Comparison of ENCODE assay signal across 9 cellular contexts in the genomic region with DNA sequence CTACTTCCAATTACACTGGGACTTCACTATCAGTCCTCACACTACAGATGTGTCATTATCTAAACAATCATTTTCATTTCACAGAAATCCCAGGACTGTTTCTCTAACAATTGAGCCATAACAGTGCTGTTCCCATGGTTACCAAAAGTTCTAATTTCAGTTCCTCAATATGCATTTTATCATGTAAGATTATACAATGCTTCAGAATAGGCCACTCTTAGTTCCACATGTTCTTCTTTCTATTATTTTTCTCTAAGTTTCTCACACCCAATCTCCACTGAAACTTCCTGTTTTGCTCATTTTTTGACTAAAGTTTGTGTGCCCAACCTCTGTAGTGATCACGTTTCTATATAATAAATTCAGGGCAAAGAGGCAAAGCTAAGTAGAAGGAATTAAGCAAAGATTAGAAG.
DNase-seq lines count a peak whose midpoint lies in the region; ATAC-seq and TF ChIP-seq lines count a peak whose summit lies in the region.
"Had no signal": no experiment of that assay in that cellular context is flagged by ENCODE, and none has a peak within 500 bp of the region (broad histone marks: within the 10 kb centered on the region; RNA-seq: fewer than 3 reads in every experiment).

No MANE protein-coding gene starts in this region.

- H3K4me3 ChIP-seq in DND-41 (ENCODE audit: low read depth in 1 of 2, low read length in 2 of 2) (no peak overlapping the region), esophagus muscularis mucosa (no peak overlapping the region), ascending aorta (no peak overlapping the region)

- H3K9me3 ChIP-seq in DND-41 (ENCODE audit: insufficient read depth, low read length, severe bottlenecking), result no peaks in the 10 kb centered on the region
- no peaks in the 10 kb centered on the region for H3K9me3 ChIP-seq in esophagus muscularis mucosa
- H3K9me3 ChIP-seq in ascending aorta, result no peaks in the 10 kb centered on the region

- 36% methylated on average over 1 of the region's 1 CpG for WGBS in esophagus muscularis mucosa

- peak overlapping the region; percentile 64; the same call in 1 of the 2 replicates for H2AFZ ChIP-seq in DND-41 (ENCODE audit: low read depth, low read length)

- ATAC-seq in DND-41 (ENCODE audit: insufficient read depth, low read depth) (no peak), GM21390 (IDR thresholded peaks at IDR 0.05; ENCODE audit: unreplicated experiment) (peak; percentile 96)
- peak; percentile 58 for ATAC-seq in effector memory CD8-positive, alpha-beta T cell (replicated peaks)

- POLR2A ChIA-PET in RWPE1 (lab: Yijun Ruan, JAX; ENCODE audit: low non-redundant PET), result no interaction called here

- no peak overlapping the region for H3K9ac ChIP-seq in DND-41 (ENCODE audit: low read depth, low read length)

- H4K20me1 ChIP-seq in DND-41 (ENCODE audit: insufficient read depth, low read length), result no peaks in the 10 kb centered on the region

- no peaks in the 10 kb centered on the region for H3K27me3 ChIP-seq in DND-41 (ENCODE audit: insufficient read depth, low read length, poor library complexity)
- H3K27me3 ChIP-seq in esophagus muscularis mucosa, result no peaks in the 10 kb centered on the region
- H3K27me3 ChIP-seq in ascending aorta, result no peaks in the 10 kb centered on the region

- DNase-seq in DND-41 (no peak), HT1080 (ENCODE audit: low read depth) (peak; percentile 67), superior temporal gyrus (ENCODE audit: extremely low spot score) (peak; percentile 47), esophagus muscularis mucosa (ENCODE audit: extremely low spot score) (no peak), ascending aorta (ENCODE audit: low spot score in 2 of 2) (no peak), RWPE1 (ENCODE audit: low spot score) (no peak)
- DNase-seq in effector memory CD8-positive, alpha-beta T cell, result no peak

- no peaks in the 10 kb centered on the region for H3K9me3 Mint-ChIP-seq in effector memory CD8-positive, alpha-beta T cell

- CTCF ChIA-PET in RWPE1 (lab: Yijun Ruan, JAX), result no interaction called here

- no peak overlapping the region for H3K4me3 Mint-ChIP-seq in effector memory CD8-positive, alpha-beta T cell
- H3K4me3 Mint-ChIP-seq: brain had no signal

- TF ChIP-seq CTCF in DND-41 (IDR thresholded peaks at IDR 0.05; ENCODE audit: borderline replicate concordance, extremely low read depth, low read length, poor library complexity, severe bottlenecking) (no peak), esophagus muscularis mucosa (IDR thresholded peaks at IDR 0.05) (no peak), ascending aorta (IDR thresholded peaks at IDR 0.05) (no peak), RWPE1 (conservative IDR thresholded peaks at IDR 0.05; ENCODE audit: low read depth) (no peak)

- no peaks in the 10 kb centered on the region for H3K27me3 Mint-ChIP-seq in effector memory CD8-positive, alpha-beta T cell
- H3K27me3 Mint-ChIP-seq: brain had no signal

- TF ChIP-seq POLR2A in esophagus muscularis mucosa (IDR thresholded peaks at IDR 0.05; ENCODE audit: low read depth), result no peak

- H3K27ac Mint-ChIP-seq in effector memory CD8-positive, alpha-beta T cell, result no peak overlapping the region

- H3K79me2 ChIP-seq in DND-41 (ENCODE audit: insufficient read depth, low read length), result no peaks in the 10 kb centered on the region

- H3K27ac ChIP-seq in DND-41 (ENCODE audit: low read length) (peak overlapping the region; percentile 42), esophagus muscularis mucosa (replicated peaks in 1 of 4) (peak overlapping the region in 2 of 4 donors; percentile 16 to 19), ascending aorta (peak overlapping the region in 1 of 2 donors; percentile 55), RWPE1 (no peak overlapping the region)

- H3K4me2 ChIP-seq in DND-41 (ENCODE audit: insufficient read depth, low read length), result no peak overlapping the region

- no peak for TF ChIP-seq EP300 in esophagus muscularis mucosa (IDR thresholded peaks at IDR 0.05)

- H3K4me1 ChIP-seq in DND-41 (ENCODE audit: insufficient read depth, low read length), result peaks cover 42% of the 10 kb centered on the region
- peaks cover 20 to 48% (median 42%) of the 10 kb centered on the region in 4 donors for H3K4me1 ChIP-seq in esophagus muscularis mucosa
- peaks cover 0 to 15% of the 10 kb centered on the region in 2 donors for H3K4me1 ChIP-seq in ascending aorta

- H3K4me1 Mint-ChIP-seq in effector memory CD8-positive, alpha-beta T cell (ENCODE audit: low read depth in 2 of 2), result no peaks in the 10 kb centered on the region

- H3K36me3 ChIP-seq in DND-41 (ENCODE audit: insufficient read depth, low read length) (no peaks in the 10 kb centered on the region), esophagus muscularis mucosa (no peaks in the 10 kb centered on the region), ascending aorta (no peaks in the 10 kb centered on the region)

- H3K36me3 Mint-ChIP-seq in effector memory CD8-positive, alpha-beta T cell (ENCODE audit: insufficient read depth), result no peaks in the 10 kb centered on the region
- H3K36me3 Mint-ChIP-seq: brain had no signal

- intact Hi-C loops in esophagus muscularis mucosa (cut with DNase I) (loop anchor here (10.0 kb wide), 1 partner anchor 288 kb away; no protein-coding TSS in a partner anchor), ascending aorta (cut with DNase I) (no loop called here)

Comparison
In these comparisons a context has a peak if more than half of its experiments do, and no peak if none do; other contexts are left out.
1. DNase-seq: peak in HT1080 (single experiment) and superior temporal gyrus (single experiment); none in DND-41 (single experiment), effector memory CD8-positive, alpha-beta T cell (0 of 3), esophagus muscularis mucosa (single experiment), ascending aorta (0 of 2) and RWPE1 (single experiment).